Comparison of ENCODE assay signal across 27 cellular contexts in the genomic region with DNA sequence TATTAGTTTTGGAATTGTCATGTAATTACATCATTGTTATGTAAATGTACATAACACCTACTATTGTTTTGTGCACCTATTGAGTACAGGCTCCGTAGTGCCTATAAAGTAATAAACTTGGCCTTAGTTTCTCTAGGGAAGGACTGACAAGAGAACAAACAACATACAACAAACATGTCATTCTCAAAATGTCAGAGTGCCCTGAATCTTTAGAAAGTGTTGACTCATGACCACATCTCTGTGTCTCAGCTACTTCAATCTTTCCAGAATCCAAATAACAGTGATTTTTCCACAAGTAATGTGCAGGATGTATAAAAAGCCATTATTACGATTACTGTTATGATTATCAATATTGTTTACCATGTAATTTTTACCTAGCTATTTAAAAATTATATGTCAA. TPM values are rescaled to one million over a fixed set of nuclear protein-coding genes. Genes with fewer than 3 reads are reported as not detected.
"Had no signal": no experiment of that assay in that cellular context is flagged by ENCODE, and none has a peak within 500 bp of the region (broad histone marks: within the 10 kb centered on the region; RNA-seq: fewer than 3 reads in every experiment).

No MANE protein-coding gene starts in this region.

- H3K27ac Mint-ChIP-seq: activated B cell treated with CpG ODN at 0.5 μM for 24 hours; activated CD4-positive, alpha-beta T cell treated with anti-CD3 and anti-CD28 coated beads for 36 hours; activated naive CD8-positive, alpha-beta T cell; activated T-cell treated with anti-CD3 and anti-CD28 coated beads, Interleukin-2, amount 50 U/mL, for 24 hours; activated T-helper 17 cell treated with anti-CD3 and anti-CD28 coated beads, Interleukin-2, amount 50 U/mL, for 72 hours; dendritic cell treated with granulocyte-macrophage colony-stimulating factor and Interleukin-4, amounts not matched to agents 40 ng/mL and 50 ng/mL, for 4 days; mesothelial cell of epicardium; natural killer cell; T-helper 17 cell had no signal

- H3K4me1 ChIP-seq: left ventricle myocardium inferior, psoas muscle, right atrium auricular region, stomach, suprapubic skin, uterus had no signal

- ATAC-seq: activated CD4-positive, alpha-beta T cell treated with anti-CD3 and anti-CD28 coated beads for 36 hours; activated T-helper 17 cell treated with anti-CD3 and anti-CD28 coated beads, Interleukin-2, amount 50 U/mL, for 72 hours; natural killer cell; psoas muscle; T-helper 17 cell had no signal

- H3K9me3 Mint-ChIP-seq: activated T-cell treated with anti-CD3 and anti-CD28 coated beads, Interleukin-2, amount 50 U/mL, for 24 hours; activated T-helper 17 cell treated with anti-CD3 and anti-CD28 coated beads, Interleukin-2, amount 50 U/mL, for 72 hours; dendritic cell treated with granulocyte-macrophage colony-stimulating factor and Interleukin-4, amounts not matched to agents 40 ng/mL and 50 ng/mL, for 4 days; mesothelial cell of epicardium had no signal

- H3K27me3 ChIP-seq: ovary, right atrium auricular region, stomach, suprapubic skin, uterus had no signal

- H3K36me3 ChIP-seq: left ventricle myocardium inferior, ovary, right atrium auricular region, stomach, suprapubic skin, uterus had no signal

- DNase-seq: activated B cell treated with CpG ODN at 0.5 μM for 24 hours; activated CD4-positive, alpha-beta T cell treated with anti-CD3 and anti-CD28 coated beads for 36 hours; activated CD4-positive, alpha-beta T cell treated with anti-CD3 and anti-CD28 coated beads, Interleukin-2, amount 50 U/mL, for 4 hours; activated CD8-positive, alpha-beta memory T cell treated with anti-CD3 and anti-CD28 coated beads for 24 hours; activated CD8-positive, alpha-beta memory T cell treated with anti-CD3 and anti-CD28 coated beads, Interleukin-2, amount 50 U/mL, for 4 hours; activated naive CD4-positive, alpha-beta T cell; activated T-cell treated with anti-CD3 and anti-CD28 coated beads, Interleukin-2, amount 50 U/mL, for 24 hours; effector CD8-positive, alpha-beta T cell; hippocampal formation; left ventricle myocardium inferior; natural killer cell; ovary; psoas muscle; stimulated activated CD4-positive, alpha-beta T cell treated with anti-CD3 and anti-CD28 coated beads, Interleukin-1b, Interleukin-23, amount 100 ng/mL, for 48 hours; stomach; T-helper 17 cell; trophoblast cell; uterus had no signal

- H3K4me1 Mint-ChIP-seq: activated B cell treated with CpG ODN at 0.5 μM for 24 hours; activated CD4-positive, alpha-beta T cell treated with anti-CD3 and anti-CD28 coated beads for 36 hours; activated T-helper 17 cell treated with anti-CD3 and anti-CD28 coated beads, Interleukin-2, amount 50 U/mL, for 72 hours; natural killer cell; T-helper 17 cell had no signal

- H3K4me3 Mint-ChIP-seq: activated B cell treated with CpG ODN at 0.5 μM for 24 hours; activated CD4-positive, alpha-beta T cell treated with anti-CD3 and anti-CD28 coated beads for 36 hours; activated naive CD8-positive, alpha-beta T cell; activated T-cell treated with anti-CD3 and anti-CD28 coated beads, Interleukin-2, amount 50 U/mL, for 24 hours; activated T-helper 17 cell treated with anti-CD3 and anti-CD28 coated beads, Interleukin-2, amount 50 U/mL, for 72 hours; dendritic cell treated with granulocyte-macrophage colony-stimulating factor and Interleukin-4, amounts not matched to agents 40 ng/mL and 50 ng/mL, for 4 days; mesothelial cell of epicardium; natural killer cell; T-helper 17 cell had no signal

- FAIRE-seq: astrocyte, frontal cortex had no signal

- H3K4me3 ChIP-seq: left ventricle myocardium inferior, ovary, psoas muscle, right atrium auricular region, stomach, suprapubic skin, uterus had no signal

- H3K27ac ChIP-seq: left ventricle myocardium inferior, ovary, psoas muscle, right atrium auricular region, stomach, suprapubic skin, uterus had no signal

- H3K9me3 ChIP-seq: left ventricle myocardium inferior, ovary, psoas muscle, right atrium auricular region, stomach, suprapubic skin, uterus had no signal

- H3K27me3 Mint-ChIP-seq: activated naive CD8-positive, alpha-beta T cell; activated T-cell treated with anti-CD3 and anti-CD28 coated beads, Interleukin-2, amount 50 U/mL, for 24 hours; activated T-helper 17 cell treated with anti-CD3 and anti-CD28 coated beads, Interleukin-2, amount 50 U/mL, for 72 hours; T-helper 17 cell had no signal

RNA-seq across cellular contexts. Expression of gene LAMP5, which starts 17.2 kb away (rescaled TPM):
- total RNA-seq: activated CD4-positive, alpha-beta T cell treated with anti-CD3 and anti-CD28 coated beads for 36 hours; activated T-helper 17 cell treated with anti-CD3 and anti-CD28 coated beads, Interleukin-2, amount 50 U/mL, for 72 hours; left ventricle myocardium inferior; lung microvascular endothelial cell; psoas muscle; right atrium auricular region had no signal
